ENCODE assay signal across 1 cellular context in the genomic region with DNA sequence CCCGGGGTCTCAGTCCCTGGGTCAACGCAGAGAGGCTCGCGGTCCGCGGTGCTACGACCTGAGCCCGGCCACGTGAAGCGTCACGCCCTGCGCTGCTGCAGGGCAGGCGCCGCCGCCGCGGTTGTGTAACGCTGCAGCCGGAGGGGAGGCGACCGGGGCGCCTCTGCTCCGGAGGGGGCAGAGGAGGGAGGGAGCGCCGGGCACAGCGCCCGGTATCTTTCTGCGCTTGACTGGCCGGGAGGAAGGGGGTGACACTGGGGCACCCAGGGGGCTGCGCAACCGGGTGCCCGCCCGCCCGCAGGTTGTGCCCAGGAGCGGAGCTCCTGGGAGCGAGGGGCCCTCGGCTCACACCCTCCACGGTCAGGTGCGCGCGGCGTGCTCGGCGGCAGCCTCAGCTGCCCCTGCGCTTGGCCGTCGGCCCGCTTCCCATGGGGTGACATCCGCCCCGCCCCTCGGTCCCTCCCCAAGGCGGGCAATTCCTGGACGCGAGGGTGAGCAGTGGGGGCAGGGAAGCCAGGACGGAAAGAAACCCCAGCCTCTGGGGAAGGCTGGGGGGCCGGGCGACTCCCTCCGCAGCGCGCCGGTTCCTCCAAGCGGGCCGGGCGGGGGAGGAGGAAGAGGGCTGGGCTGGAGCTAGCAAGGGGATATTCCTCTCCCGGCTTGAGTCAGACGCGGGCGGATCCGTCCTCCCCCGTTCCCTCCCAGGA.
A peak's percentile ranks its signal among the peaks of the same experiment; 100 is the strongest.
TF ChIP-seq lines count a peak whose summit lies in the region.

No MANE protein-coding gene starts in this region.

TF ChIP-seq in K562, 482 proteins besides CTCF, POLR2A, EP300 and RAD21 (continued from another document and continues in another):
- 0 out of 2 replicates have a peak, but pooled peaks have one; percentile 7 for TF ChIP-seq ZBTB40 (IDR thresholded peaks at IDR 0.05)
- no peak for TF ChIP-seq ZBTB40 (CRISPR knock-in tag; IDR thresholded peaks at IDR 0.05)
- no peak for TF ChIP-seq GTF2E2 (tag; IDR thresholded peaks at IDR 0.05)
- TF ChIP-seq BCOR (IDR thresholded peaks at IDR 0.05), result peak; percentile 73
- TF ChIP-seq TCFL5 (CRISPR knock-in tag; conservative IDR thresholded peaks at IDR 0.05), result no peak
- TF ChIP-seq CC2D1A (IDR thresholded peaks at IDR 0.05), result peak; percentile 90
- TF ChIP-seq GABPB2 (CRISPR knock-in tag; conservative IDR thresholded peaks at IDR 0.05), result peak; percentile 22; the same call in 1 of the 2 replicates
- TF ChIP-seq KLF16 (IDR thresholded peaks at IDR 0.05), result peak; percentile 86
- peak; percentile 66; the same call in 1 of the 2 replicates for TF ChIP-seq ZBTB17 (CRISPR knock-in tag; IDR thresholded peaks at IDR 0.05)
- peak; percentile 67; the same call in 1 of the 2 replicates for TF ChIP-seq FOXM1 (IDR thresholded peaks at IDR 0.05; ENCODE audit: low read depth)
- no peak for TF ChIP-seq FOXM1 (CRISPR knock-in tag; IDR thresholded peaks at IDR 0.05; ENCODE audit: low read depth)
- TF ChIP-seq, protein P1, sequence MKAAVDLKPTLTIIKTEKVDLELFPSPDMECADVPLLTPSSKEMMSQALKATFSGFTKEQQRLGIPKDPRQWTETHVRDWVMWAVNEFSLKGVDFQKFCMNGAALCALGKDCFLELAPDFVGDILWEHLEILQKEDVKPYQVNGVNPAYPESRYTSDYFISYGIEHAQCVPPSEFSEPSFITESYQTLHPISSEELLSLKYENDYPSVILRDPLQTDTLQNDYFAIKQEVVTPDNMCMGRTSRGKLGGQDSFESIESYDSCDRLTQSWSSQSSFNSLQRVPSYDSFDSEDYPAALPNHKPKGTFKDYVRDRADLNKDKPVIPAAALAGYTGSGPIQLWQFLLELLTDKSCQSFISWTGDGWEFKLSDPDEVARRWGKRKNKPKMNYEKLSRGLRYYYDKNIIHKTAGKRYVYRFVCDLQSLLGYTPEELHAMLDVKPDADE (conservative IDR thresholded peaks at IDR 0.05; ENCODE audit: control insufficient read depth, low read depth, low read length), result peak; percentile 23; the same call in 1 of the 2 replicates
- TF ChIP-seq ZNF347 (CRISPR knock-in tag; IDR thresholded peaks at IDR 0.05; ENCODE audit: low read depth), result no peak
- peak; percentile 70 to 99 for TF ChIP-seq RCOR1 (IDR thresholded peaks at IDR 0.05; ENCODE audit: borderline replicate concordance in 1 of 2, low read depth in 2 of 2, low read length in 2 of 2)
- no peak for TF ChIP-seq KLF10 (CRISPR knock-in tag; IDR thresholded peaks at IDR 0.05)
- TF ChIP-seq ID3 (CRISPR knock-in tag; IDR thresholded peaks at IDR 0.05), result no peak
- TF ChIP-seq ID3 (tag; IDR thresholded peaks at IDR 0.05), result peak; percentile 92
- no peak for TF ChIP-seq ZBTB49 (CRISPR knock-in tag; IDR thresholded peaks at IDR 0.05; ENCODE audit: borderline replicate concordance)
- TF ChIP-seq ZNF518B (CRISPR knock-in tag; IDR thresholded peaks at IDR 0.05), result no peak
- peak in 1 of 2 experiments; percentile 92; a peak in 2 of 4 replicates for TF ChIP-seq HDAC1 (IDR thresholded peaks at IDR 0.05)
- peak; percentile 86 for TF ChIP-seq KLF13 (tag; IDR thresholded peaks at IDR 0.05; ENCODE audit: borderline replicate concordance, low read depth)
- TF ChIP-seq NEUROD1 (IDR thresholded peaks at IDR 0.05; ENCODE audit: borderline replicate concordance, low read depth, low read length, partially characterized antibody), result peak; percentile 69
- peak in 1 of 2 experiments; percentile 75; a peak in 2 of 4 replicates for TF ChIP-seq NONO (IDR thresholded peaks at IDR 0.05; ENCODE audit: low read depth in 2 of 2, low read length in 1 of 2)
- TF ChIP-seq RAD51 (IDR thresholded peaks at IDR 0.05; ENCODE audit: borderline replicate concordance, low read depth), result peak; percentile 19; the same call in 1 of the 2 replicates
- peak; percentile 6; the same call in 1 of the 2 replicates for TF ChIP-seq TAF7 (tag; IDR thresholded peaks at IDR 0.05)
- TF ChIP-seq HMGN3 (IDR thresholded peaks at IDR 0.05; ENCODE audit: borderline replicate concordance, extremely low read depth, insufficient read length, low read depth, low read length), result peak; percentile 98
- TF ChIP-seq MCM3 (IDR thresholded peaks at IDR 0.05), result no peak
- TF ChIP-seq HIVEP1 (CRISPR knock-in tag; IDR thresholded peaks at IDR 0.05), result peak; percentile 91
- TF ChIP-seq SP2 (IDR thresholded peaks at IDR 0.05; ENCODE audit: extremely low read depth, low read depth, low read length, poor library complexity, severe bottlenecking), result no peak
- TF ChIP-seq HDAC3 (IDR thresholded peaks at IDR 0.05; ENCODE audit: borderline replicate concordance, partially characterized antibody), result no peak
- no peak for TF ChIP-seq ZNF217 (CRISPR knock-in tag; IDR thresholded peaks at IDR 0.05)
- TF ChIP-seq GMEB1 (CRISPR knock-in tag; IDR thresholded peaks at IDR 0.05), result peak; percentile 80
- peak; percentile 58 for TF ChIP-seq E2F3 (CRISPR knock-in tag; IDR thresholded peaks at IDR 0.05)
- TF ChIP-seq MBD1 (CRISPR knock-in tag; IDR thresholded peaks at IDR 0.05), result no peak
